Comparison of ENCODE assay signal across 18 cellular contexts in genomic region chr15:39226169-39226964, GRCh38.
DNase-seq lines count a peak whose midpoint lies in the region; ATAC-seq, FAIRE-seq and TF ChIP-seq lines count a peak whose summit lies in the region.
"Had no signal": no experiment of that assay in that cellular context is flagged by ENCODE, and none has a peak within 500 bp of the region (broad histone marks: within the 10 kb centered on the region; RNA-seq: fewer than 3 reads in every experiment).

No MANE protein-coding gene starts in this region.

- no peak for ATAC-seq in RWPE2 (ENCODE audit: low read depth)
- no peak for ATAC-seq in gastroesophageal sphincter
- ATAC-seq: A549, GM23338, HepG2 had no signal

- no peaks in the 10 kb centered on the region for H3K4me1 Mint-ChIP-seq in Caco-2 (ENCODE audit: low read depth, unreplicated experiment)

- H3K4me3 Mint-ChIP-seq in Caco-2 (ENCODE audit: unreplicated experiment), result no peak overlapping the region
- H3K4me3 Mint-ChIP-seq: CD4-positive, alpha-beta T cell; GM23338 had no signal

- no peak for DNase-seq in Caco-2
- DNase-seq in RWPE2 (ENCODE audit: low spot score), result no peak
- DNase-seq in glomerular visceral epithelial cell (ENCODE audit: extremely low spot score), result peak; percentile 26
- DNase-seq in osteoblast (ENCODE audit: insufficient read length, low spot score, missing footprints), result no peak
- DNase-seq in urothelium cell line (ENCODE audit: low spot score), result no peak
- DNase-seq in colonic mucosa, result no peak
- DNase-seq: AML-193; CD4-positive, alpha-beta T cell; H7 had no signal

- no peaks in the 10 kb centered on the region for H3K27me3 Mint-ChIP-seq in Caco-2 (ENCODE audit: insufficient read depth, unreplicated experiment)

- H3K4me2 ChIP-seq in osteoblast (ENCODE audit: insufficient read depth, low read length), result no peak overlapping the region
- H3K4me2 ChIP-seq: A549, GM23338 had no signal

- POLR2A ChIA-PET in Caco-2 (lab: Charles Lee) (no interaction called here), HEK293 (lab: Yijun Ruan, JAX) (no interaction called here)

- CTCF ChIA-PET in Caco-2 (lab: Charles Lee) (interaction anchor here (0.7 kb wide), 1 partner anchor 248 kb away, joined by 3 read pairs; no protein-coding TSS in a partner anchor), HEK293 (lab: Yijun Ruan, JAX) (no interaction called here)

- no peak for FAIRE-seq in urothelium cell line (lab: Jason Lieb, UNC)
- FAIRE-seq: A549, G401.6, GM12891, HepG2 had no signal

- no peaks in the 10 kb centered on the region for H4K20me1 ChIP-seq in osteoblast (ENCODE audit: insufficient read depth, low read length)

- TF ChIP-seq EP300 in gastroesophageal sphincter (IDR thresholded peaks at IDR 0.05), result no peak

- H3K9ac ChIP-seq in colonic mucosa (ENCODE audit: low read depth in 2 of 2, low read length in 2 of 2), result no peak overlapping the region

- no peaks in the 10 kb centered on the region for H3K9me3 ChIP-seq in Caco-2
- no peaks in the 10 kb centered on the region for H3K9me3 ChIP-seq in HEK293 (ENCODE audit: control insufficient read depth, insufficient read depth, low read depth, low read length)
- H3K9me3 ChIP-seq in RWPE2 (ENCODE audit: severe bottlenecking), result no peaks in the 10 kb centered on the region
- no peaks in the 10 kb centered on the region for H3K9me3 ChIP-seq in osteoblast (ENCODE audit: low read depth, low read length)
- H3K9me3 ChIP-seq in gastroesophageal sphincter, result no peaks in the 10 kb centered on the region
- no peaks in the 10 kb centered on the region for H3K9me3 ChIP-seq in colonic mucosa
- H3K9me3 ChIP-seq: A549 had no signal

- no TSS peak for BruUV-seq in Caco-2 (replicated peaks; lab: Mats Ljungman, UMichigan)

- H2AFZ ChIP-seq in osteoblast (ENCODE audit: low read length), result no peak overlapping the region
- H2AFZ ChIP-seq: GM23338 had no signal

- intact Hi-C loops in Caco-2 (cut with micrococcal nuclease; ENCODE audit: unreplicated experiment) (no loop called here), colonic mucosa (cut with DNase I) (no loop called here)

- H3K79me2 ChIP-seq in osteoblast (ENCODE audit: insufficient read depth, low read length), result no peaks in the 10 kb centered on the region

- H3K27ac Mint-ChIP-seq in Caco-2 (ENCODE audit: unreplicated experiment), result peak overlapping the region; percentile 76
- H3K27ac Mint-ChIP-seq: CD4-positive, alpha-beta T cell; GM23338 had no signal

- H3K36me3 ChIP-seq in Caco-2 (ENCODE audit: control insufficient read depth, insufficient read depth, low read length), result no peaks in the 10 kb centered on the region
- H3K36me3 ChIP-seq in HEK293 (ENCODE audit: control insufficient read depth in 2 of 2, insufficient read depth in 1 of 2, low read length in 2 of 2), result no peaks in the 10 kb centered on the region
- no peaks in the 10 kb centered on the region for H3K36me3 ChIP-seq in RWPE2 (ENCODE audit: low read depth)
- no peaks in the 10 kb centered on the region for H3K36me3 ChIP-seq in osteoblast (ENCODE audit: insufficient read depth, low read length)
- H3K36me3 ChIP-seq in gastroesophageal sphincter, result no peaks in the 10 kb centered on the region
- no peaks in the 10 kb centered on the region for H3K36me3 ChIP-seq in colonic mucosa

- TF ChIP-seq CTCF in Caco-2 (IDR thresholded peaks at IDR 0.05; ENCODE audit: insufficient read depth in 1 of 2, low read depth in 1 of 2, low read length in 1 of 2, severe bottlenecking in 1 of 2, unreplicated experiment in 1 of 2) (no peak), HEK293 (tag by site-specific recombination; IDR thresholded peaks at IDR 0.05) (no peak), RWPE2 (IDR thresholded peaks at IDR 0.05; ENCODE audit: poor library complexity, severe bottlenecking) (no peak), osteoblast (IDR thresholded peaks at IDR 0.05; ENCODE audit: extremely low read depth, low read depth, low read length) (no peak), gastroesophageal sphincter (IDR thresholded peaks at IDR 0.05) (no peak), colonic mucosa (IDR thresholded peaks at IDR 0.05) (no peak)

- H3K27ac ChIP-seq in HEK293 (ENCODE audit: extremely low read depth, low read depth, low read length) (no peak overlapping the region), RWPE2 (ENCODE audit: poor library complexity, severe bottlenecking) (peak overlapping the region; percentile 2), osteoblast (ENCODE audit: low read depth, low read length) (no peak overlapping the region), gastroesophageal sphincter (no peak overlapping the region), colonic mucosa (no peak overlapping the region)
- H3K27ac ChIP-seq: 22Rv1, A549, C4-2B had no signal

- H3K4me1 ChIP-seq in Caco-2, result peaks cover 7% of the 10 kb centered on the region
- H3K4me1 ChIP-seq in HEK293 (ENCODE audit: control insufficient read depth, insufficient read depth, low read length), result no peaks in the 10 kb centered on the region
- H3K4me1 ChIP-seq in RWPE2 (ENCODE audit: insufficient read depth, poor library complexity, severe bottlenecking), result peaks cover 9% of the 10 kb centered on the region
- H3K4me1 ChIP-seq in osteoblast (ENCODE audit: insufficient read depth, low read length), result peaks cover 6% of the 10 kb centered on the region
- H3K4me1 ChIP-seq in gastroesophageal sphincter, result peaks cover 3 to 16% (median 9%) of the 10 kb centered on the region in 3 donors
- H3K4me1 ChIP-seq in colonic mucosa, result no peaks in the 10 kb centered on the region

- WGBS in gastroesophageal sphincter (ENCODE audit: low coverage in 1 of 2), 2 donors, result 89 to 100% methylated on average over 1 to 2 of the region's 2 CpGs

- H3K9me3 Mint-ChIP-seq in Caco-2 (ENCODE audit: unreplicated experiment), result no peaks in the 10 kb centered on the region
- H3K9me3 Mint-ChIP-seq: CD4-positive, alpha-beta T cell; GM23338 had no signal

- H3K36me3 Mint-ChIP-seq in Caco-2 (ENCODE audit: insufficient read depth, unreplicated experiment), result no peaks in the 10 kb centered on the region

- H3K4me3 ChIP-seq in Caco-2 (ENCODE audit: low read depth, low read length) (no peak overlapping the region), HEK293 (ENCODE audit: low read depth, low read length) (no peak overlapping the region), RWPE2 (ENCODE audit: severe bottlenecking) (no peak overlapping the region), osteoblast (ENCODE audit: insufficient read depth, low read length) (no peak overlapping the region), gastroesophageal sphincter (no peak overlapping the region), colonic mucosa (no peak overlapping the region)
- H3K4me3 ChIP-seq: A549, GM23338 had no signal

- no peaks in the 10 kb centered on the region for H3K27me3 ChIP-seq in Caco-2 (replicated peaks; ENCODE audit: control insufficient read depth, insufficient read depth, low read length)
- no peaks in the 10 kb centered on the region for H3K27me3 ChIP-seq in RWPE2 (ENCODE audit: insufficient read depth, poor library complexity, severe bottlenecking)
- no peaks in the 10 kb centered on the region for H3K27me3 ChIP-seq in osteoblast (ENCODE audit: insufficient read depth, low read length)
- no peaks in the 10 kb centered on the region for H3K27me3 ChIP-seq in gastroesophageal sphincter
- no peaks in the 10 kb centered on the region for H3K27me3 ChIP-seq in colonic mucosa

- no peak for TF ChIP-seq POLR2A in gastroesophageal sphincter (IDR thresholded peaks at IDR 0.05)

TF ChIP-seq in HEK293, 187 proteins besides CTCF, POLR2A, EP300 and RAD21:
- TF ChIP-seq ZNF133 (tag by site-specific recombination; IDR thresholded peaks at IDR 0.05) (no peak), SCRT2 (tag by site-specific recombination; IDR thresholded peaks at IDR 0.05) (peak; percentile 40; the same call in 1 of the 2 replicates)
